Comparison of ENCODE assay signal across 26 cellular contexts in genomic region chr3:163587342-163587741, GRCh38.
"Had no signal": no experiment of that assay in that cellular context is flagged by ENCODE, and none has a peak within 500 bp of the region (broad histone marks: within the 10 kb centered on the region; RNA-seq: fewer than 3 reads in every experiment).

No MANE protein-coding gene starts in this region.

- H3K27me3 ChIP-seq: esophagus squamous epithelium, heart right ventricle, sigmoid colon, tibial nerve, upper lobe of left lung had no signal

- H3K4me3 ChIP-seq: esophagus squamous epithelium, heart right ventricle, lower lobe of right lung, prostate gland, sigmoid colon, thoracic aorta, tibial nerve, upper lobe of left lung had no signal

- FAIRE-seq: islet of Langerhans, urothelium cell line had no signal

- H3K27ac ChIP-seq: esophagus squamous epithelium, heart right ventricle, lower lobe of right lung, prostate gland, sigmoid colon, thoracic aorta, tibial nerve, upper lobe of left lung had no signal

- H3K36me3 ChIP-seq: esophagus squamous epithelium, heart right ventricle, lower lobe of right lung, prostate gland, sigmoid colon, thoracic aorta, tibial nerve, upper lobe of left lung had no signal

- H3K4me1 ChIP-seq: esophagus squamous epithelium, heart right ventricle, lower lobe of right lung, prostate gland, sigmoid colon, tibial nerve, upper lobe of left lung had no signal

- DNase-seq: cortex of kidney; effector memory CD8-positive, alpha-beta T cell; erythroblast; esophagus squamous epithelium; foreskin melanocyte; glutamatergic neuron; heart right ventricle; hippocampal formation; kidney glomerular epithelial cell; left colon; left ventricle myocardium superior; lower lobe of right lung; naive thymus-derived CD8-positive, alpha-beta T cell; nephron progenitor cell; nucleus accumbens; right cardiac atrium; sigmoid colon; stimulated activated CD4-positive, alpha-beta T cell treated with anti-CD3 and anti-CD28 coated beads, Interleukin-4, amount 100 ng/mL, for 4 hours; stimulated activated naive CD8-positive, alpha-beta T cell treated with anti-CD3 and anti-CD28 coated beads, Interleukin-15, Interleukin-2, amounts not matched to agents 100 U/mL and 50 U/mL, for 24 hours; upper lobe of left lung had no signal

- H3K9me3 ChIP-seq: esophagus squamous epithelium, prostate gland had no signal

- ATAC-seq: effector memory CD8-positive, alpha-beta T cell; heart right ventricle; left colon; left ventricle myocardium superior; lower lobe of right lung; naive thymus-derived CD8-positive, alpha-beta T cell; right cardiac atrium; stimulated activated memory B cell treated with anti-CD40 and anti-IgM and Interleukin-4, amounts not matched to agents 10 μg/mL and 1 μg/mL and 100 μg/mL, for 72 hours; stimulated activated naive CD8-positive, alpha-beta T cell treated with anti-CD3 and anti-CD28 coated beads, Interleukin-15, Interleukin-2, amounts not matched to agents 100 U/mL and 50 U/mL, for 24 hours had no signal
